ENCODE assay signal across 21 cellular contexts in the genomic region with DNA sequence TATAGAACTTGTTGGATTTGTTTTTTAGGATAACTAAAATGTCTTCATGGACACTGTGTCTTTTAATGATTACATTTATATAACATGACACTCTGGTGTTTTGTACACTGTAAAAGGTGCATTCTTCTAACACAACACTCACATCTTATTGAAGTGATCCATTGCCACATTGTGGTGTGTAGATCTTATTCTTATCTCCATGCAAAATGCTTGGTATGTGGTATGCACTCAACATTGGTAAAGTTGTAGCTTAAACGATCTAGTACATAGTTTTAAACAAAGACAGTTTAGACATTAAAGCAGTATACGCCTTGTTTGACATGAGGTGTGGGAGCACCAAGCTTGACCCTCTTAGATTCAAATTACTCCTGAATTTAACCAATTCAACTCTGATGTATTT.
"Had no signal": no experiment of that assay in that cellular context is flagged by ENCODE, and none has a peak within 500 bp of the region (broad histone marks: within the 10 kb centered on the region; RNA-seq: fewer than 3 reads in every experiment).

No MANE protein-coding gene starts in this region.

- H3K9me3 ChIP-seq: body of pancreas, esophagus muscularis mucosa, gastroesophageal sphincter, sigmoid colon, thoracic aorta had no signal

- ATAC-seq: body of pancreas; gastroesophageal sphincter; naive thymus-derived CD4-positive, alpha-beta T cell had no signal

- H3K4me3 ChIP-seq: body of pancreas, cardiac muscle cell, esophagus muscularis mucosa, gastroesophageal sphincter, lung, sigmoid colon, thoracic aorta had no signal

- H3K27me3 ChIP-seq: body of pancreas, cardiac muscle cell, esophagus muscularis mucosa, gastroesophageal sphincter, sigmoid colon had no signal

- H3K27ac ChIP-seq: body of pancreas, cardiac muscle cell, esophagus muscularis mucosa, sigmoid colon, thoracic aorta had no signal

- DNase-seq: activated B cell treated with CpG ODN at 0.5 μM for 24 hours; activated CD4-positive, alpha-beta T cell treated with anti-CD3 and anti-CD28 coated beads, Interleukin-2, amount 50 U/mL, for 4 hours; activated CD8-positive, alpha-beta memory T cell treated with anti-CD3 and anti-CD28 coated beads for 24 hours; activated CD8-positive, alpha-beta memory T cell treated with anti-CD3 and anti-CD28 coated beads, Interleukin-2, amount 50 U/mL, for 4 hours; activated T-cell treated with anti-CD3 and anti-CD28 coated beads, Interleukin-2, amount 50 U/mL, for 24 hours; amniotic stem cell; body of pancreas; effector memory CD4-positive, alpha-beta T cell; head of caudate nucleus; hypothalamus; naive thymus-derived CD4-positive, alpha-beta T cell; posterior cingulate gyrus; sigmoid colon; stimulated activated CD4-positive, alpha-beta T cell treated with anti-CD3 and anti-CD28 coated beads, Interleukin-4, amount 100 ng/mL, for 1 hour; stimulated activated naive CD4-positive, alpha-beta T cell; T-helper 9 cell had no signal

- H3K4me1 ChIP-seq: body of pancreas had no signal

- H3K36me3 ChIP-seq: cardiac muscle cell, esophagus muscularis mucosa, gastroesophageal sphincter, sigmoid colon, thoracic aorta had no signal
